Comparison of ENCODE assay signal across 38 cellular contexts in the genomic region with DNA sequence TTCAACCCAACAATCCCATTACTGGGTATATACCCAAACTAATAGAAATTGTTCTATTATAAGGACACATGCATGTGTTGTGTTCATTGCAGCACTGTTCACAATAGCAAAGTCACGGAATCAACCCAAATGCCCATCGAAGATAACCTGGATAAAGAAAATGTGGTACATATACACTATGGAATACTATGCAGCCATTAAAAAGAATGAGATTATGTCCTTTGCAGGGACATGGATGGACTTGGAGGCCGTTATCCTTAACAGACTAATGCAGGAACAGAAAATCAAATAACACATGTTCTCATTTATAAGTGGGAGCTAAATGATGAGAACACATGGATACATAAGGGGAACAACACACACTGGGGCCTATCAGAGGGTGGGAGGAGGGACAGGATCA.
"Had no signal": no experiment of that assay in that cellular context is flagged by ENCODE, and none has a peak within 500 bp of the region (broad histone marks: within the 10 kb centered on the region; RNA-seq: fewer than 3 reads in every experiment).

No MANE protein-coding gene starts in this region.

- H3K27me3 Mint-ChIP-seq: activated naive CD4-positive, alpha-beta T cell treated with anti-CD3 and anti-CD28 coated beads, Interleukin-2, amount 10 ng/mL, durations not matched to agents 7 days and 5 days; activated naive CD4-positive, alpha-beta T cell treated with anti-CD3 and anti-CD28 coated beads, Interleukin-2, amount 50 U/mL, for 24 hours; activated naive CD8-positive, alpha-beta T cell; activated naive CD8-positive, alpha-beta T cell treated with anti-CD3 and anti-CD28 coated beads for 36 hours; activated naive CD8-positive, alpha-beta T cell treated with anti-CD3 and anti-CD28 coated beads, Interleukin-2, amount 10 ng/mL, durations not matched to agents 7 days and 5 days; activated naive CD8-positive, alpha-beta T cell treated with anti-CD3 and anti-CD28 coated beads, Interleukin-2, amount 50 U/mL, for 24 hours; activated T-cell treated with anti-CD3 and anti-CD28 coated beads, Interleukin-2, amount 50 U/mL, for 24 hours; activated T-helper 17 cell treated with anti-CD3 and anti-CD28 coated beads, Interleukin-2, amount 50 U/mL, for 72 hours; brain; central memory CD8-positive, alpha-beta T cell had no signal

- H3K27me3 ChIP-seq: adrenal gland, ascending aorta, body of pancreas, brain microvascular endothelial cell, breast epithelium, cardiac muscle cell had no signal

- H3K4me3 Mint-ChIP-seq: activated naive CD4-positive, alpha-beta T cell treated with anti-CD3 and anti-CD28 coated beads for 36 hours; activated naive CD4-positive, alpha-beta T cell treated with anti-CD3 and anti-CD28 coated beads, Interleukin-2, amount 10 ng/mL, durations not matched to agents 7 days and 5 days; activated naive CD4-positive, alpha-beta T cell treated with anti-CD3 and anti-CD28 coated beads, Interleukin-2, amount 50 U/mL, for 24 hours; activated naive CD8-positive, alpha-beta T cell; activated naive CD8-positive, alpha-beta T cell treated with anti-CD3 and anti-CD28 coated beads for 36 hours; activated naive CD8-positive, alpha-beta T cell treated with anti-CD3 and anti-CD28 coated beads, Interleukin-2, amount 10 ng/mL, durations not matched to agents 7 days and 5 days; activated naive CD8-positive, alpha-beta T cell treated with anti-CD3 and anti-CD28 coated beads, Interleukin-2, amount 50 U/mL, for 24 hours; activated T-cell treated with anti-CD3 and anti-CD28 coated beads, Interleukin-2, amount 50 U/mL, for 24 hours; activated T-cell treated with anti-CD3 and anti-CD28 coated beads, Interleukin-2, amount 50 U/mL, for 4 hours; activated T-cell treated with anti-CD3 and anti-CD28 coated beads, Interleukin-2, amount 50 U/mL, for 72 hours; activated T-helper 1 cell treated with anti-CD3 and anti-CD28 coated beads, Interleukin-12 subunit alpha, Interleukin-12 subunit beta, Interleukin-2, Interleukin-4 antibody, amounts not matched to agents 30 ng/mL and 10 ng/mL and 1 ng/mL, durations not matched to agents 14 hours and 24 hours and 36 hours; activated T-helper 17 cell treated with anti-CD3 and anti-CD28 coated beads, Interleukin-2, amount 50 U/mL, for 72 hours; brain; central memory CD8-positive, alpha-beta T cell had no signal

- DNase-seq: activated effector memory CD4-positive, alpha-beta T cell treated with anti-CD3 and anti-CD28 coated beads, Interleukin-2, amount 50 U/mL, for 16 hours; activated effector memory CD4-positive, alpha-beta T cell treated with Interleukin-2 at 50 U/mL for 16 hours; activated gamma-delta T cell; activated gamma-delta T cell treated with Interleukin-2 at 50 U/mL for 16 hours; activated naive CD4-positive, alpha-beta T cell; activated naive CD4-positive, alpha-beta T cell treated with anti-CD3 and anti-CD28 coated beads for 36 hours; activated naive CD4-positive, alpha-beta T cell treated with anti-CD3 and anti-CD28 coated beads, Interleukin-2, amount 10 ng/mL, durations not matched to agents 7 days and 5 days; activated naive CD4-positive, alpha-beta T cell treated with anti-CD3 and anti-CD28 coated beads, Interleukin-2, amount 50 U/mL, for 16 hours; activated naive CD4-positive, alpha-beta T cell treated with Interleukin-2 at 50 U/mL for 16 hours; activated naive CD8-positive, alpha-beta T cell treated with anti-CD3 and anti-CD28 coated beads for 36 hours; activated naive CD8-positive, alpha-beta T cell treated with anti-CD3 and anti-CD28 coated beads, Interleukin-2, amount 10 ng/mL, durations not matched to agents 7 days and 5 days; activated naive CD8-positive, alpha-beta T cell treated with anti-CD3 and anti-CD28 coated beads, Interleukin-2, amount 50 U/mL, for 24 hours; activated T-cell treated with anti-CD3 and anti-CD28 coated beads, Interleukin-2, amount 50 U/mL, for 24 hours; activated T-cell treated with anti-CD3 and anti-CD28 coated beads, Interleukin-2, amount 50 U/mL, for 4 hours; activated T-cell treated with anti-CD3 and anti-CD28 coated beads, Interleukin-2, amount 50 U/mL, for 48 hours; activated T-cell treated with anti-CD3 and anti-CD28 coated beads, Interleukin-2, amount 50 U/mL, for 72 hours; adrenal gland; amniotic stem cell; amygdala; anterior cingulate cortex; aorta; body of pancreas; brain microvascular endothelial cell; caudate nucleus; central memory CD4-positive, alpha-beta T cell; cerebellar nuclear complex had no signal

- H3K36me3 ChIP-seq: adrenal gland, ascending aorta, brain microvascular endothelial cell, breast epithelium had no signal

- H3K27ac ChIP-seq: adrenal gland, ascending aorta, body of pancreas, brain microvascular endothelial cell, breast epithelium, cardiac muscle cell had no signal

- H3K27ac Mint-ChIP-seq: activated naive CD4-positive, alpha-beta T cell treated with anti-CD3 and anti-CD28 coated beads for 36 hours; activated naive CD4-positive, alpha-beta T cell treated with anti-CD3 and anti-CD28 coated beads, Interleukin-2, amount 10 ng/mL, durations not matched to agents 7 days and 5 days; activated naive CD4-positive, alpha-beta T cell treated with anti-CD3 and anti-CD28 coated beads, Interleukin-2, amount 50 U/mL, for 24 hours; activated naive CD4-positive, alpha-beta T cell treated with anti-CD3 and anti-CD28 coated beads, Interleukin-2, amount 50 U/mL, for 72 hours; activated naive CD8-positive, alpha-beta T cell; activated naive CD8-positive, alpha-beta T cell treated with anti-CD3 and anti-CD28 coated beads for 36 hours; activated naive CD8-positive, alpha-beta T cell treated with anti-CD3 and anti-CD28 coated beads, Interleukin-2, amount 10 ng/mL, durations not matched to agents 7 days and 5 days; activated naive CD8-positive, alpha-beta T cell treated with anti-CD3 and anti-CD28 coated beads, Interleukin-2, amount 50 U/mL, for 24 hours; activated T-cell treated with anti-CD3 and anti-CD28 coated beads, Interleukin-2, amount 50 U/mL, for 24 hours; activated T-cell treated with anti-CD3 and anti-CD28 coated beads, Interleukin-2, amount 50 U/mL, for 72 hours; activated T-helper 1 cell treated with anti-CD3 and anti-CD28 coated beads, Interleukin-12 subunit alpha, Interleukin-12 subunit beta, Interleukin-2, Interleukin-4 antibody, amounts not matched to agents 30 ng/mL and 10 ng/mL and 1 ng/mL, durations not matched to agents 14 hours and 24 hours and 36 hours; activated T-helper 17 cell treated with anti-CD3 and anti-CD28 coated beads, Interleukin-2, amount 50 U/mL, for 72 hours; activated T-helper 2 cell treated with anti-CD3 and anti-CD28 coated beads, Interferon-gamma antibody, Interleukin-2, Interleukin-4, amounts not matched to agents 10 μg/mL and 5 μg/mL and 100 μg/mL, durations not matched to agents 14 hours and 24 hours and 36 hours; brain had no signal

- H3K9me3 Mint-ChIP-seq: activated naive CD4-positive, alpha-beta T cell treated with anti-CD3 and anti-CD28 coated beads for 36 hours; activated naive CD4-positive, alpha-beta T cell treated with anti-CD3 and anti-CD28 coated beads, Interleukin-2, amount 10 ng/mL, durations not matched to agents 7 days and 5 days; activated naive CD4-positive, alpha-beta T cell treated with anti-CD3 and anti-CD28 coated beads, Interleukin-2, amount 50 U/mL, for 24 hours; activated naive CD4-positive, alpha-beta T cell treated with anti-CD3 and anti-CD28 coated beads, Interleukin-2, amount 50 U/mL, for 72 hours; activated naive CD8-positive, alpha-beta T cell treated with anti-CD3 and anti-CD28 coated beads for 36 hours; activated naive CD8-positive, alpha-beta T cell treated with anti-CD3 and anti-CD28 coated beads, Interleukin-2, amount 10 ng/mL, durations not matched to agents 7 days and 5 days; activated naive CD8-positive, alpha-beta T cell treated with anti-CD3 and anti-CD28 coated beads, Interleukin-2, amount 50 U/mL, for 24 hours; activated T-cell treated with anti-CD3 and anti-CD28 coated beads, Interleukin-2, amount 50 U/mL, for 24 hours; activated T-cell treated with anti-CD3 and anti-CD28 coated beads, Interleukin-2, amount 50 U/mL, for 4 hours; activated T-cell treated with anti-CD3 and anti-CD28 coated beads, Interleukin-2, amount 50 U/mL, for 72 hours; activated T-helper 1 cell treated with anti-CD3 and anti-CD28 coated beads, Interleukin-12 subunit alpha, Interleukin-12 subunit beta, Interleukin-2, Interleukin-4 antibody, amounts not matched to agents 30 ng/mL and 10 ng/mL and 1 ng/mL, durations not matched to agents 14 hours and 24 hours and 36 hours; activated T-helper 17 cell treated with anti-CD3 and anti-CD28 coated beads, Interleukin-2, amount 50 U/mL, for 72 hours; activated T-helper 2 cell treated with anti-CD3 and anti-CD28 coated beads, Interferon-gamma antibody, Interleukin-2, Interleukin-4, amounts not matched to agents 10 μg/mL and 5 μg/mL and 100 μg/mL, durations not matched to agents 14 hours and 24 hours and 36 hours; brain; central memory CD8-positive, alpha-beta T cell had no signal

- H3K4me1 Mint-ChIP-seq: activated naive CD8-positive, alpha-beta T cell treated with anti-CD3 and anti-CD28 coated beads, Interleukin-2, amount 50 U/mL, for 24 hours; activated T-helper 17 cell treated with anti-CD3 and anti-CD28 coated beads, Interleukin-2, amount 50 U/mL, for 72 hours; brain; central memory CD8-positive, alpha-beta T cell had no signal

- H3K9me3 ChIP-seq: adrenal gland, ascending aorta, body of pancreas, breast epithelium had no signal

- ATAC-seq: activated naive CD4-positive, alpha-beta T cell treated with anti-CD3 and anti-CD28 coated beads, Interleukin-2, amount 50 U/mL, for 72 hours; activated naive CD8-positive, alpha-beta T cell treated with anti-CD3 and anti-CD28 coated beads, Interleukin-2, amount 50 U/mL, for 24 hours; activated T-cell treated with anti-CD3 and anti-CD28 coated beads, Interleukin-2, amount 50 U/mL, for 4 hours; activated T-cell treated with anti-CD3 and anti-CD28 coated beads, Interleukin-2, amount 50 U/mL, for 72 hours; activated T-helper 17 cell treated with anti-CD3 and anti-CD28 coated beads, Interleukin-2, amount 50 U/mL, for 72 hours; body of pancreas had no signal

- H3K36me3 Mint-ChIP-seq: activated naive CD4-positive, alpha-beta T cell treated with anti-CD3 and anti-CD28 coated beads, Interleukin-2, amount 50 U/mL, for 72 hours had no signal

- H3K4me1 ChIP-seq: ascending aorta, body of pancreas, breast epithelium had no signal

- H3K4me3 ChIP-seq: adrenal gland, ascending aorta, body of pancreas, breast epithelium, cardiac muscle cell had no signal

- FAIRE-seq: bronchial epithelial cell had no signal
